ENCODE assay signal across 15 cellular contexts in the genomic region with DNA sequence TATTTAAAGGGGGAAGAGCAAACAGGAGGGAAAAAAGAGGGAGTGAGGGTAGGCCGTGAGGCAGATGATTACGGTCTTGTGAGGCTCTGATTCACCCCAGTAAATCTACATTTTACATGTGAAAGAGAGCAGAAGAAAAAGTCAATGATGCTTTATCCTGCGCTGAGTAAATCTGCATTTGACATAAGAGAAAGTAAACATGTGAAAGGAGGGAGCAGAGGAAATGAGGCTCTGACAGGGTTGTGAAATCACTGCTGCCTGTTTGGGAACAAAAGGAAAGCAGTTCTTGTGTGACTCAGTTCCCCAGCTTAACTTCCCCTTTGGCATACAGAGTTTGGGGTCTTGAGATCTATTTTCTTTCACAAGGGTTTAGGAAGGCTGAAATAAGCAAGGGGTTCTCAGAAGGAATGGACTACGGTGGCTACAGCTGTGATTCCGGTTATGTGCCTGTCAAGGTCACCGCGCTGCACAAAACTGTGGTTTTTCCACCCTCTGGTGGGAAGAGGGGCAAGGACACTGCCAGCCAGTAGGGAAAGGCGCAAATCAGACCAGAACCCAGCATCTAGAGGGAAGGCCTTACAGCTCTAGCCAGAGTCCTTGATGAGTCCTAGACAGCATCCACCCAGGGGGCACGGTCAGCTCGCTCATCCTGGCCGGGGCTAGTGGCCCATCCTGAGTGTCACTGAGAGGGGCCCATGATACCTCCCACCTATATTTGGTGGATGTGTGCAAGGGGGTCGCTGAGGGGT. TPM values are rescaled to one million over a fixed set of nuclear protein-coding genes. Genes with fewer than 3 reads are reported as not detected.
DNase-seq lines count a peak whose midpoint lies in the region; ATAC-seq and TF ChIP-seq lines count a peak whose summit lies in the region.
"Had no signal": no experiment of that assay in that cellular context is flagged by ENCODE, and none has a peak within 500 bp of the region (broad histone marks: within the 10 kb centered on the region; RNA-seq: fewer than 3 reads in every experiment).

No MANE protein-coding gene starts in this region.

- peak overlapping the region; percentile 6 for H3K56ac ChIP-seq in mesendoderm (ENCODE audit: low read length)

- H3K18ac ChIP-seq in mesendoderm (ENCODE audit: low read length), result no peak overlapping the region

- H3K9ac ChIP-seq in mesendoderm (ENCODE audit: low read length), result no peak overlapping the region

- H3K4me3 ChIP-seq in epithelial cell of esophagus (ENCODE audit: low read length) (no peak overlapping the region), mesendoderm (ENCODE audit: low read length) (no peak overlapping the region)
- H3K4me3 ChIP-seq: lung had no signal

- no peaks in the 10 kb centered on the region for H3K79me2 ChIP-seq in mesendoderm (ENCODE audit: control insufficient read depth, insufficient read depth, low read length)

- H3K23ac ChIP-seq in mesendoderm (ENCODE audit: low read length), result no peak overlapping the region

- no peaks in the 10 kb centered on the region for H3K4me1 Mint-ChIP-seq in activated T-helper 17 cell treated with anti-CD3 and anti-CD28 coated beads, Interleukin-2, amount 50 U/mL, for 72 hours
- no peaks in the 10 kb centered on the region for H3K4me1 Mint-ChIP-seq in activated CD8-positive, alpha-beta memory T cell treated with anti-CD3 and anti-CD28 coated beads, Interleukin-2, amount 10 ng/mL, durations not matched to agents 7 days and 5 days

- no peak overlapping the region for H2AK5ac ChIP-seq in mesendoderm (ENCODE audit: low read length)

- H3K4me2 ChIP-seq in mesendoderm (ENCODE audit: low read length), result no peak overlapping the region

- no peak overlapping the region for H4K5ac ChIP-seq in mesendoderm (ENCODE audit: low read length)

- H3K27me3 ChIP-seq in mesendoderm (ENCODE audit: insufficient read depth, low read length, poor library complexity), result no peaks in the 10 kb centered on the region

- WGBS in mesendoderm (ENCODE audit: extremely low coverage, insufficient coverage, low lambda C conversion rate), result no CpG with 5 or more reads among the region's 12 CpGs

- no peaks in the 10 kb centered on the region for H3K9me3 Mint-ChIP-seq in activated T-helper 17 cell treated with anti-CD3 and anti-CD28 coated beads, Interleukin-2, amount 50 U/mL, for 72 hours
- no peaks in the 10 kb centered on the region for H3K9me3 Mint-ChIP-seq in activated CD8-positive, alpha-beta memory T cell treated with anti-CD3 and anti-CD28 coated beads, Interleukin-2, amount 10 ng/mL, durations not matched to agents 7 days and 5 days (ENCODE audit: low read depth)
- H3K9me3 Mint-ChIP-seq: CD4-positive, alpha-beta T cell had no signal

- no peak overlapping the region for H3K27ac Mint-ChIP-seq in activated T-helper 17 cell treated with anti-CD3 and anti-CD28 coated beads, Interleukin-2, amount 50 U/mL, for 72 hours
- H3K27ac Mint-ChIP-seq in activated CD8-positive, alpha-beta memory T cell treated with anti-CD3 and anti-CD28 coated beads, Interleukin-2, amount 10 ng/mL, durations not matched to agents 7 days and 5 days, result no peak overlapping the region
- H3K27ac Mint-ChIP-seq: CD4-positive, alpha-beta T cell had no signal

- H3K27ac ChIP-seq in mesendoderm (ENCODE audit: low read depth, low read length), result no peak overlapping the region

- peak overlapping the region; percentile 33 for H2BK5ac ChIP-seq in mesendoderm (ENCODE audit: low read length)

- no peak overlapping the region for H2BK120ac ChIP-seq in mesendoderm (ENCODE audit: low read depth, low read length)

- no peak overlapping the region for H3K4ac ChIP-seq in mesendoderm (ENCODE audit: low read depth, low read length)

- H2BK15ac ChIP-seq in mesendoderm (replicated peaks; ENCODE audit: low read depth), result no peak overlapping the region

- no peaks in the 10 kb centered on the region for H3K79me1 ChIP-seq in mesendoderm (ENCODE audit: low read length)

- CTCF ChIA-PET in activated CD8-positive, alpha-beta memory T cell treated with anti-CD3 and anti-CD28 coated beads, Interleukin-2, amount 10 ng/mL, durations not matched to agents 7 days and 5 days (lab: Charles Lee), result no interaction called here

- no peak overlapping the region for H3K4me3 Mint-ChIP-seq in activated T-helper 17 cell treated with anti-CD3 and anti-CD28 coated beads, Interleukin-2, amount 50 U/mL, for 72 hours
- no peak overlapping the region for H3K4me3 Mint-ChIP-seq in activated CD8-positive, alpha-beta memory T cell treated with anti-CD3 and anti-CD28 coated beads, Interleukin-2, amount 10 ng/mL, durations not matched to agents 7 days and 5 days
- H3K4me3 Mint-ChIP-seq: CD4-positive, alpha-beta T cell had no signal

- DNase-seq in EL (peak; percentile 29), M059J (ENCODE audit: low read depth) (peak; percentile 43), epithelial cell of esophagus (ENCODE audit: low read depth) (peak; percentile 43), mesendoderm (peak; percentile 46), NCI-H1694 (lab: John Stamatoyannopoulos, UW) (no peak)
- no peak for DNase-seq in activated CD8-positive, alpha-beta memory T cell treated with anti-CD3 and anti-CD28 coated beads, Interleukin-2, amount 10 ng/mL, durations not matched to agents 7 days and 5 days
- DNase-seq: activated naive CD4-positive, alpha-beta T cell treated with anti-CD3 and anti-CD28 coated beads, Interleukin-2, amount 50 U/mL, for 16 hours; CD4-positive, alpha-beta T cell; head of caudate nucleus; NCI-H146 had no signal

- TF ChIP-seq CTCF in epithelial cell of esophagus (IDR thresholded peaks at IDR 0.05; ENCODE audit: insufficient read depth, low read depth, low read length, missing control alignments), result no peak

- H3K27me3 Mint-ChIP-seq in activated T-helper 17 cell treated with anti-CD3 and anti-CD28 coated beads, Interleukin-2, amount 50 U/mL, for 72 hours, result peaks cover 37% of the 10 kb centered on the region
- H3K27me3 Mint-ChIP-seq in activated CD8-positive, alpha-beta memory T cell treated with anti-CD3 and anti-CD28 coated beads, Interleukin-2, amount 10 ng/mL, durations not matched to agents 7 days and 5 days, result peaks cover 19% of the 10 kb centered on the region

- H3K36me3 ChIP-seq in mesendoderm (ENCODE audit: control insufficient read depth, insufficient read depth, low read length), result no peaks in the 10 kb centered on the region

- ATAC-seq in activated T-helper 17 cell treated with anti-CD3 and anti-CD28 coated beads, Interleukin-2, amount 50 U/mL, for 72 hours (replicated peaks), result no peak
- ATAC-seq in activated CD8-positive, alpha-beta memory T cell treated with anti-CD3 and anti-CD28 coated beads, Interleukin-2, amount 10 ng/mL, durations not matched to agents 7 days and 5 days, result no peak
- no peak for ATAC-seq in HG03378 (IDR thresholded peaks at IDR 0.05; ENCODE audit: unreplicated experiment)

- no peaks in the 10 kb centered on the region for H3K36me3 Mint-ChIP-seq in activated T-helper 17 cell treated with anti-CD3 and anti-CD28 coated beads, Interleukin-2, amount 50 U/mL, for 72 hours (ENCODE audit: low read depth)
- H3K36me3 Mint-ChIP-seq in activated CD8-positive, alpha-beta memory T cell treated with anti-CD3 and anti-CD28 coated beads, Interleukin-2, amount 10 ng/mL, durations not matched to agents 7 days and 5 days, result no peaks in the 10 kb centered on the region

- no peak overlapping the region for H4K8ac ChIP-seq in mesendoderm (ENCODE audit: low read depth, low read length)

- H3K4me1 ChIP-seq in mesendoderm (ENCODE audit: control insufficient read depth, low read depth, low read length), result peaks cover 15% of the 10 kb centered on the region

RNA-seq across cellular contexts. Expression of a gene that starts 18.9 kb away (rescaled TPM):
- total RNA-seq in M059J (2014; rRNA removed; shearing (Covaris generic)), result 0.17 TPM in 1 of 2 replicates, not detected in the other
- 2.8 TPM for polyA plus RNA-seq in mesendoderm (2013, experiment 1 of 2)
- polyA plus RNA-seq in mesendoderm (2013, experiment 2 of 2), result 2.9 TPM
- not detected for total RNA-seq in activated T-helper 17 cell treated with anti-CD3 and anti-CD28 coated beads, Interleukin-2, amount 50 U/mL, for 72 hours
- total RNA-seq in activated CD8-positive, alpha-beta memory T cell treated with anti-CD3 and anti-CD28 coated beads, Interleukin-2, amount 10 ng/mL, durations not matched to agents 7 days and 5 days, result not detected
- total RNA-seq: activated CD8-positive, alpha-beta memory T cell treated with anti-CD3 and anti-CD28 coated beads for 36 hours; CD4-positive, alpha-beta T cell; HT-29 had no signal

RNA-seq across cellular contexts. Expression of a gene that starts 55.3 kb away (rescaled TPM):
- total RNA-seq in M059J (2014; rRNA removed; shearing (Covaris generic)), result not detected in 2 replicates
- not detected for polyA plus RNA-seq in mesendoderm (2013, experiment 1 of 2)
- 0.08 TPM for polyA plus RNA-seq in mesendoderm (2013, experiment 2 of 2)
- total RNA-seq in activated T-helper 17 cell treated with anti-CD3 and anti-CD28 coated beads, Interleukin-2, amount 50 U/mL, for 72 hours, result not detected
- total RNA-seq in activated CD8-positive, alpha-beta memory T cell treated with anti-CD3 and anti-CD28 coated beads, Interleukin-2, amount 10 ng/mL, durations not matched to agents 7 days and 5 days, result not detected
- total RNA-seq: activated CD8-positive, alpha-beta memory T cell treated with anti-CD3 and anti-CD28 coated beads for 36 hours; CD4-positive, alpha-beta T cell; HT-29; lung had no signal

Comparison
In these comparisons a context has a peak if more than half of its experiments do, and no peak if none do; other contexts are left out.
1. DNase-seq: peak in EL (single experiment), M059J (single experiment), epithelial cell of esophagus (single experiment) and mesendoderm (single experiment); none in activated CD8-positive, alpha-beta memory T cell treated with anti-CD3 and anti-CD28 coated beads, Interleukin-2, amount 10 ng/mL, durations not matched to agents 7 days and 5 days (single experiment) and NCI-H1694 (single experiment).